In the genomic region with DNA sequence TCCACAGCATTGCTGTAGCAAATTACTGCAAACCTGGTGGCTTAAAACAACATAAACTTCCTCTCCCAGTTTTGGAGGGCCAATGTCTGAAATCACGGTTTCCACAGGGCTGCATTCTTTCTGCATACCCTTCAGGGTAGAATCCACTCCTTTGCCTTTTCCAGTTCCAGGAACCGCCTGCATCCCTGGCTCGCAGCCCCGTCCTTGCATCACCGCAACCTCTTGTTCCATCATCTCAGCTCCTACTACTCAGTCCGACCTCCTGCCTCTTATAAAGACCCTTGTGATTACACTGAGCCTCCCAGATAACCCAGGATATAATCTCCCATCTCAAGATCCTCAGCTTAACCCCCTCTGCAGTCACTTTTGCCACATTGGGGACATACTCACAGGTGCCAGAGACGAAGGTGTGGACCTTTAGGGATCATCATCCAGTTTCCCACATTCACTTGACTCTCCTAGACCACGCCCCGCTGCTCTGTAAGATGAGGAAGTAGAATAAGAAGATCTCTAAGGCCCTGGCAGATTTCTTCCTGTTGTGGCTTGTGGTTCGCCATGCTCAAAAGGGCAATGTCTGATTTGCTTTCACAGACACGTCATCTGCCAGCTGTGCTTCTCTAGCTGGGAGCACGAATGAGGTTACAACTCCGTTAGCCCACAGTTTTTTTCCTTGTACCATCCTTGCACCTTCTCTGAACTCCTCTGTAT, we compare ENCODE assay signal across 8 cellular contexts.
DNase-seq lines count a peak whose midpoint lies in the region; ATAC-seq and TF ChIP-seq lines count a peak whose summit lies in the region.

No MANE protein-coding gene starts in this region.

- H3K27ac ChIP-seq in Peyer's patch, result no peak overlapping the region

- H3K36me3 Mint-ChIP-seq in activated naive CD8-positive, alpha-beta T cell treated with anti-CD3 and anti-CD28 coated beads, Interleukin-2, amount 50 U/mL, for 24 hours (ENCODE audit: low read depth), result no peaks in the 10 kb centered on the region
- no peaks in the 10 kb centered on the region for H3K36me3 Mint-ChIP-seq in HFFc6 (ENCODE audit: low read depth)

- H3K4me1 ChIP-seq in Peyer's patch, result no peaks in the 10 kb centered on the region

- DNase-seq in Ammon's horn (ENCODE audit: low spot score) (peak; percentile 68), Peyer's patch (peak in 2 of 3 donors; percentile 30 to 56), NCI-H1105 treated with DMSO at 0.1 percent for 48 hours (lab: John Stamatoyannopoulos, UW) (no peak), NCI-H2029 treated with DMSO at 0.1 percent for 48 hours (lab: John Stamatoyannopoulos, UW) (no peak), HFFc6 (no peak)
- DNase-seq in activated naive CD8-positive, alpha-beta T cell treated with anti-CD3 and anti-CD28 coated beads, Interleukin-2, amount 50 U/mL, for 24 hours, result peak; percentile 47
- DNase-seq in stimulated activated CD4-positive, alpha-beta T cell treated with anti-CD3 and anti-CD28 coated beads, Interleukin-2, amount 100 ng/mL, for 24 hours, result peak; percentile 27 to 45

- no peaks in the 10 kb centered on the region for H3K9me3 Mint-ChIP-seq in activated naive CD8-positive, alpha-beta T cell treated with anti-CD3 and anti-CD28 coated beads, Interleukin-2, amount 50 U/mL, for 24 hours
- H3K9me3 Mint-ChIP-seq in HFFc6, result peaks cover 11% of the 10 kb centered on the region

- ATAC-seq in GM21723 (IDR thresholded peaks at IDR 0.05; ENCODE audit: unreplicated experiment), result peak; percentile 80
- peak; percentile 87 for ATAC-seq in activated naive CD8-positive, alpha-beta T cell treated with anti-CD3 and anti-CD28 coated beads, Interleukin-2, amount 50 U/mL, for 24 hours

- peaks cover 10% of the 10 kb centered on the region for H3K4me1 Mint-ChIP-seq in activated naive CD8-positive, alpha-beta T cell treated with anti-CD3 and anti-CD28 coated beads, Interleukin-2, amount 50 U/mL, for 24 hours
- H3K4me1 Mint-ChIP-seq in HFFc6 (ENCODE audit: low read depth), result peaks cover 13% of the 10 kb centered on the region

- no peaks in the 10 kb centered on the region for H3K36me3 ChIP-seq in Peyer's patch

- H3K4me3 ChIP-seq in Peyer's patch, result no peak overlapping the region

- peaks cover 2% of the 10 kb centered on the region for H3K27me3 Mint-ChIP-seq in activated naive CD8-positive, alpha-beta T cell treated with anti-CD3 and anti-CD28 coated beads, Interleukin-2, amount 50 U/mL, for 24 hours
- H3K27me3 Mint-ChIP-seq in HFFc6 (ENCODE audit: insufficient read depth), result peaks cover 4% of the 10 kb centered on the region

- H3K27ac Mint-ChIP-seq in activated naive CD8-positive, alpha-beta T cell treated with anti-CD3 and anti-CD28 coated beads, Interleukin-2, amount 50 U/mL, for 24 hours, result peak overlapping the region; percentile 20
- H3K27ac Mint-ChIP-seq in HFFc6, result no peak overlapping the region

- no peak for TF ChIP-seq POLR2A in Peyer's patch (IDR thresholded peaks at IDR 0.05)

- no peaks in the 10 kb centered on the region for H3K27me3 ChIP-seq in Peyer's patch

- no peaks in the 10 kb centered on the region for H3K9me3 ChIP-seq in Peyer's patch

- TF ChIP-seq CTCF in Peyer's patch (IDR thresholded peaks at IDR 0.05), result no peak
- no peak for TF ChIP-seq CTCF in HFFc6 (IDR thresholded peaks at IDR 0.05)

- H3K4me3 Mint-ChIP-seq in activated naive CD8-positive, alpha-beta T cell treated with anti-CD3 and anti-CD28 coated beads, Interleukin-2, amount 50 U/mL, for 24 hours, result no peak overlapping the region
- no peak overlapping the region for H3K4me3 Mint-ChIP-seq in HFFc6

Comparison
In these comparisons a context has a peak if more than half of its experiments do, and no peak if none do; other contexts are left out.
1. DNase-seq: peak in Ammon's horn (single experiment), Peyer's patch (2 of 3), activated naive CD8-positive, alpha-beta T cell treated with anti-CD3 and anti-CD28 coated beads, Interleukin-2, amount 50 U/mL, for 24 hours (single experiment) and stimulated activated CD4-positive, alpha-beta T cell treated with anti-CD3 and anti-CD28 coated beads, Interleukin-2, amount 100 ng/mL, for 24 hours (2 of 2); none in NCI-H1105 treated with DMSO at 0.1 percent for 48 hours (single experiment), NCI-H2029 treated with DMSO at 0.1 percent for 48 hours (single experiment) and HFFc6 (single experiment).